Comparison of ENCODE assay signal across 12 cellular contexts in the genomic region with DNA sequence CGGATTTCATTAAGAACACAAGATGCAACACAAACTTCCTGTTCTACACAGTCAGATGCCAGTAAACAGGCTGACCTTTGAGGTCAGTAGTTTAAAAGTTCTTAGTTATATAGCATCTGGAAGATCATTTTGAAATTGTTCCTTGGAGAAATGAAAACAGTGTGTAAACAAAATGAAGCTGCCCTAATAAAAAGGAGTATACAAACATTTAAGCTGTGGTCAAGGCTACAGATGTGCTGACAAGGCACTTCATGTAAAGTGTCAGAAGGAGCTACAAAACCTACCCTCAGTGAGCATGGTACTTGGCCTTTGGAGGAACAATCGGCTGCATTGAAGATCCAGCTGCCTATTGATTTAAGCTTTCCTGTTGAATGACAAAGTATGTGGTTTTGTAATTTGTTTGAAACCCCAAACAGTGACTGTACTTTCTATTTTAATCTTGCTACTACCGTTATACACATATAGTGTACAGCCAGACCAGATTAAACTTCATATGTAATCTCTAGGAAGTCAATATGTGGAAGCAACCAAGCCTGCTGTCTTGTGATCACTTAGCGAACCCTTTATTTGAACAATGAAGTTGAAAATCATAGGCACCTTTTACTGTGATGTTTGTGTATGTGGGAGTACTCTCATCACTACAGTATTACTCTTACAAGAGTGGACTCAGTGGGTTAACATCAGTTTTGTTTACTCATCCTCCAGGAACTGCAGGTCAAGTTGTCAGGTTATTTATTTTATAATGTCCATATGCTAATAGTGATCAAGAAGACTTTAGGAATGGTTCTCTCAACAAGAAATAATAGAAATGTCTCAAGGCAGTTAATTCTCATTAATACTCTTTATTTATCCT. TPM values are rescaled to one million over a fixed set of nuclear protein-coding genes. Genes with fewer than 3 reads are reported as not detected.
DNase-seq lines count a peak whose midpoint lies in the region; ATAC-seq, FAIRE-seq and TF ChIP-seq lines count a peak whose summit lies in the region.
"Had no signal": no experiment of that assay in that cellular context is flagged by ENCODE, and none has a peak within 500 bp of the region (broad histone marks: within the 10 kb centered on the region; RNA-seq: fewer than 3 reads in every experiment).

No MANE protein-coding gene starts in this region.

- H3K27me3 ChIP-seq in RWPE2 (ENCODE audit: insufficient read depth, poor library complexity, severe bottlenecking) = no peaks in the 10 kb centered on the region

- FAIRE-seq in A549 (lab: Jason Lieb, UNC) (no peak), GM12892 (lab: Jason Lieb, UNC) (peak; percentile 78)

- ATAC-seq in A549 = peak in 1 of 2 experiments; percentile 57; a peak in 3 of 6 replicates
- ATAC-seq in RWPE2 (ENCODE audit: low read depth) = no peak
- no peak for ATAC-seq in GM19324 (IDR thresholded peaks at IDR 0.05; ENCODE audit: low FRiP score, unreplicated experiment)
- no peak for ATAC-seq in GM21515 (IDR thresholded peaks at IDR 0.05; ENCODE audit: unreplicated experiment)
- ATAC-seq: stimulated activated naive B cell treated with anti-CD40 and anti-IgM and Interleukin-4, amounts not matched to agents 10 μg/mL and 1 μg/mL and 100 μg/mL, for 72 hours had no signal

- no peak overlapping the region for H3K27ac ChIP-seq in A549
- H3K27ac ChIP-seq in RWPE2 (ENCODE audit: poor library complexity, severe bottlenecking) = peak overlapping the region; percentile 44
- H3K27ac ChIP-seq: SK-N-MC had no signal

- H3K36me3 ChIP-seq in RWPE2 (ENCODE audit: low read depth) = no peaks in the 10 kb centered on the region
- H3K36me3 ChIP-seq: prostate gland had no signal

- no peaks in the 10 kb centered on the region for H3K9me3 ChIP-seq in A549
- H3K9me3 ChIP-seq in RWPE2 (ENCODE audit: severe bottlenecking) = no peaks in the 10 kb centered on the region
- H3K9me3 ChIP-seq: prostate gland had no signal

- no peak for TF ChIP-seq CTCF in A549 (IDR thresholded peaks at IDR 0.05)
- TF ChIP-seq CTCF in RWPE2 (IDR thresholded peaks at IDR 0.05; ENCODE audit: poor library complexity, severe bottlenecking) = no peak
- TF ChIP-seq CTCF in fibroblast of mammary gland (conservative IDR thresholded peaks at IDR 0.05; ENCODE audit: control insufficient read depth, insufficient read depth, low read depth, low read length) = no peak

- no peak for TF ChIP-seq RAD21 in A549 (conservative IDR thresholded peaks at IDR 0.05 in 1 of 2, IDR thresholded peaks at IDR 0.05 in 1 of 2)

- WGBS in A549 (ENCODE audit: missing lambda C conversion rate) = 58% methylated on average over 4 of the region's 4 CpGs

- POLR2A ChIA-PET in A549 (lab: Yijun Ruan, JAX) = no interaction called here

- TF ChIP-seq POLR2A in A549 (IDR thresholded peaks at IDR 0.05; ENCODE audit: low read length) (no peak), GM12892 (IDR thresholded peaks at IDR 0.05; ENCODE audit: low read depth, low read length) (no peak)

- no peak overlapping the region for H3K4me3 ChIP-seq in A549
- H3K4me3 ChIP-seq in RWPE2 (ENCODE audit: severe bottlenecking) = no peak overlapping the region
- H3K4me3 ChIP-seq in fibroblast of mammary gland (ENCODE audit: control insufficient read depth, low read depth, low read length) = no peak overlapping the region
- H3K4me3 ChIP-seq: prostate gland, SK-N-MC had no signal

- H3K4me1 ChIP-seq in A549 (peaks cover 23% of the 10 kb centered on the region), RWPE2 (ENCODE audit: insufficient read depth, poor library complexity, severe bottlenecking) (peaks cover 15% of the 10 kb centered on the region)

- no peak for TF ChIP-seq EP300 in A549 (IDR thresholded peaks at IDR 0.05)

- no peak for DNase-seq in A549 (ENCODE audit: low read depth in 1 of 2, low spot score in 1 of 2)
- no peak for DNase-seq in GM12892 (ENCODE audit: insufficient read length)
- no peak for DNase-seq in RWPE2 (ENCODE audit: low spot score)
- peak; percentile 78 for DNase-seq in fibroblast of mammary gland (ENCODE audit: low read depth)
- no peak for DNase-seq in HPDE6-E6E7 (ENCODE audit: extremely low spot score)
- no peak for DNase-seq in GDM1 (lab: John Stamatoyannopoulos, UW)
- DNase-seq: amygdala; stimulated activated naive B cell treated with anti-CD40 and anti-IgM and Interleukin-4, amounts not matched to agents 10 μg/mL and 1 μg/mL and 100 μg/mL, for 72 hours had no signal

- CTCF ChIA-PET in A549 (lab: Yijun Ruan, JAX) = interaction anchor here (1.2 to 1.6 kb wide), 2 partner anchors 8 to 349 kb away, joined by 3 read pairs; no protein-coding TSS in a partner anchor

- peak overlapping the region; percentile 58 for H3K4me2 ChIP-seq in A549

TF ChIP-seq in A549, 52 proteins besides CTCF, POLR2A, EP300 and RAD21:
- TF ChIP-seq JUN (IDR thresholded peaks at IDR 0.05) = no peak
- TF ChIP-seq MAFK (IDR thresholded peaks at IDR 0.05; ENCODE audit: partially characterized antibody) = peak; percentile 97

RNA-seq across cellular contexts. Expression of a gene that starts 13.5 kb away (rescaled TPM):
- polyA plus RNA-seq in A549 (2011; rRNA removed) (0.74 and 0.79 TPM in 2 replicates), A549 (2017; fragmentation: RNase III; extraction: RNeasy Plus Mini Kit Qiagen cat#74134 plus additional on column Dnase treatment) (0.51 to 1.2 TPM (median 0.55 TPM) in 3 replicates)
- 0.15 and 0.29 TPM in 2 replicates for polyA plus RNA-seq in A549 (2012; cell fraction: cytosol; rRNA removed)
- 0.05 and 0.13 TPM in 2 replicates for polyA plus RNA-seq in A549 (2012; cell fraction: nucleus; rRNA removed)
- polyA minus RNA-seq in A549 (2011; rRNA and poly(A)+ RNA removed) = 0.19 and 0.21 TPM in 2 replicates
- not detected for polyA plus RNA-seq in GM12892 (2012; ENCODE audit: missing spikeins)
